Comparison of ENCODE assay signal across 9 cellular contexts in the genomic region with DNA sequence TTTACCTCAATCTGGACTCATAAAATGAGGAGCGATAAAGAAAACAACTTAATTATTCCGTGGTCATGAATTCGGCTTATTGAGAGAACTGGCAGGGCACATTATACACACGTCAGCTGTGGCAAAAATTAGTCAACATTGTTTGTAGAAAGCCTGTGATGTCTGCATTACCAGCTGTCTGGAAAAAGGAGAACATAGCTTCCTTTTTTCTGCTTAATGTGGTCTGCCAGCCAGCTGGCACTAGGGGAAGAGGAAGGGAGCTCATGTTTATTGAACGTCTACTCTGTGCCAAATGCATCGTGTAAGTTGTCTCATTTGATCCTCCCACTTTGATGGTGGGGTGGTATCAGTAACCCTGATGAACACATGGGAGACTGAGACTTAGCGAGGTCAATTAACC.
DNase-seq lines count a peak whose midpoint lies in the region; ATAC-seq and TF ChIP-seq lines count a peak whose summit lies in the region.
"Had no signal": no experiment of that assay in that cellular context is flagged by ENCODE, and none has a peak within 500 bp of the region (broad histone marks: within the 10 kb centered on the region; RNA-seq: fewer than 3 reads in every experiment).

No MANE protein-coding gene starts in this region.

- no peak overlapping the region for H3K27ac ChIP-seq in PC-9

- H3K9me3 Mint-ChIP-seq in stimulated activated naive B cell treated with anti-CD40 and anti-IgM and Interleukin-4, amounts not matched to agents 10 μg/mL and 1 μg/mL and 100 μg/mL, for 72 hours: peaks cover 0 to 3% of the 10 kb centered on the region in 2 donors

- peaks cover 13 to 15% of the 10 kb centered on the region in 2 donors for H3K4me1 Mint-ChIP-seq in stimulated activated naive B cell treated with anti-CD40 and anti-IgM and Interleukin-4, amounts not matched to agents 10 μg/mL and 1 μg/mL and 100 μg/mL, for 72 hours

- BruUV-seq in PC-9 (replicated peaks; lab: Mats Ljungman, UMichigan): no TSS peak

- CTCF ChIA-PET in PC-9 (lab: Charles Lee): no interaction called here

- no peak overlapping the region for H3K4me2 ChIP-seq in PC-9

- no peaks in the 10 kb centered on the region for H3K4me1 ChIP-seq in PC-9 (replicated peaks; ENCODE audit: insufficient read depth)

- no peaks in the 10 kb centered on the region for H3K36me3 ChIP-seq in PC-9 (ENCODE audit: low read depth)

- TF ChIP-seq CTCF in PC-9 (conservative IDR thresholded peaks at IDR 0.05): no peak

- DNase-seq in LHCN-M2 (ENCODE audit: low read depth) (peak; percentile 96), SKM-1 (lab: John Stamatoyannopoulos, UW; ENCODE audit: unreplicated experiment) (peak; percentile 82), left cardiac atrium (no peak), PC-9 (no peak), NCI-H1930 (lab: John Stamatoyannopoulos, UW) (no peak)
- DNase-seq in stimulated activated naive B cell treated with anti-CD40 and anti-IgM and Interleukin-4, amounts not matched to agents 10 μg/mL and 1 μg/mL and 100 μg/mL, for 72 hours: peak; percentile 47
- DNase-seq in stimulated activated CD4-positive, alpha-beta T cell treated with anti-CD3 and anti-CD28 coated beads, Interleukin-4, amount 100 ng/mL, for 1 hour: no peak
- no peak for DNase-seq in stimulated activated CD4-positive, alpha-beta T cell treated with anti-CD3 and anti-CD28 coated beads, Interleukin-2, amount 100 ng/mL, for 24 hours
- DNase-seq: activated gamma-delta T cell had no signal

- H4K20me1 ChIP-seq in PC-9 (ENCODE audit: insufficient read depth): no peaks in the 10 kb centered on the region

- H3K4me3 ChIP-seq in PC-9: no peak overlapping the region

- H3K9me2 ChIP-seq in PC-9 (ENCODE audit: insufficient read depth): no peaks in the 10 kb centered on the region

- no peaks in the 10 kb centered on the region for H3K27me3 Mint-ChIP-seq in stimulated activated naive B cell treated with anti-CD40 and anti-IgM and Interleukin-4, amounts not matched to agents 10 μg/mL and 1 μg/mL and 100 μg/mL, for 72 hours

- peak overlapping the region; percentile 88 for H3K27ac Mint-ChIP-seq in stimulated activated naive B cell treated with anti-CD40 and anti-IgM and Interleukin-4, amounts not matched to agents 10 μg/mL and 1 μg/mL and 100 μg/mL, for 72 hours

- intact Hi-C loops in left cardiac atrium (cut with DNase I) (no loop called here), PC-9 (cut with micrococcal nuclease; ENCODE audit: unreplicated experiment) (no loop called here)

- H3F3A ChIP-seq in PC-9 (ENCODE audit: insufficient read depth, low read depth): no peaks in the 10 kb centered on the region

- no peaks in the 10 kb centered on the region for H3K9me3 ChIP-seq in PC-9 (ENCODE audit: insufficient read depth, low read depth)

- H3K79me2 ChIP-seq in PC-9 (ENCODE audit: low read depth): no peaks in the 10 kb centered on the region

- H3K4me3 Mint-ChIP-seq in stimulated activated naive B cell treated with anti-CD40 and anti-IgM and Interleukin-4, amounts not matched to agents 10 μg/mL and 1 μg/mL and 100 μg/mL, for 72 hours: peak overlapping the region; percentile 57 to 67

- H2AFZ ChIP-seq in PC-9: no peak overlapping the region

- no peaks in the 10 kb centered on the region for H3K27me3 ChIP-seq in PC-9 (ENCODE audit: insufficient read depth, low read depth)

- ATAC-seq in left cardiac atrium: peak; percentile 65 to 80
- peak; percentile 96 for ATAC-seq in stimulated activated naive B cell treated with anti-CD40 and anti-IgM and Interleukin-4, amounts not matched to agents 10 μg/mL and 1 μg/mL and 100 μg/mL, for 72 hours (replicated peaks)

- H3K36me3 Mint-ChIP-seq in stimulated activated naive B cell treated with anti-CD40 and anti-IgM and Interleukin-4, amounts not matched to agents 10 μg/mL and 1 μg/mL and 100 μg/mL, for 72 hours: peaks cover 0 to 7% of the 10 kb centered on the region in 2 donors

- POLR2A ChIA-PET in PC-9 (lab: Charles Lee; ENCODE audit: unreplicated experiment): interaction anchor here (0.6 kb wide), 1 partner anchor 303 kb away, joined by 4 read pairs; no protein-coding TSS in a partner anchor

Comparison
In these comparisons a context has a peak if more than half of its experiments do, and no peak if none do; other contexts are left out.
1. DNase-seq: peak in LHCN-M2 (single experiment), SKM-1 (single experiment) and stimulated activated naive B cell treated with anti-CD40 and anti-IgM and Interleukin-4, amounts not matched to agents 10 μg/mL and 1 μg/mL and 100 μg/mL, for 72 hours (single experiment); none in left cardiac atrium (single experiment), stimulated activated CD4-positive, alpha-beta T cell treated with anti-CD3 and anti-CD28 coated beads, Interleukin-4, amount 100 ng/mL, for 1 hour (single experiment), stimulated activated CD4-positive, alpha-beta T cell treated with anti-CD3 and anti-CD28 coated beads, Interleukin-2, amount 100 ng/mL, for 24 hours (0 of 2), PC-9 (0 of 2) and NCI-H1930 (0 of 2).